20 cellular contexts compared by ENCODE assay signal in the genomic region with DNA sequence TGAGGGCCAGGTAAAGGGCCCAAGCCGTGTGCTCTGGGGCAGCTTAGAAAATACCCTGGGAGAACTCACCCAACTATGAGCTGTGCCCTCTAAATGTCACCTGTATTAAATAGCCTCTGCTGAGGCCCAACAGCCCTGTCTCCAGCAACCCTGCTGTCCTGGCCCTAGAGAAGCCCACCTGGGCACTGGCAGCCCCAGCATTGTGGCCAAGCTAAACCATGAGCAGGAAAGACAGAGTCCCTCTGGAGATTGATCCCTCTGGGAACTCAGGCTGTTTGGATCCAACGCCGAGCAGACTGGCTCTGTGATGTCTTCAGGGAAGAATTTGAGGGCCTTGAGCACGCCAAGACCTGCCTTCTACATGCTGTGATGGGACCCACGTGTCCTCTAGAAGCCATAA.
"Had no signal": no experiment of that assay in that cellular context is flagged by ENCODE, and none has a peak within 500 bp of the region (broad histone marks: within the 10 kb centered on the region; RNA-seq: fewer than 3 reads in every experiment).

No MANE protein-coding gene starts in this region.

- H3K4me3 Mint-ChIP-seq: activated naive CD8-positive, alpha-beta T cell treated with anti-CD3 and anti-CD28 coated beads for 36 hours; activated T-cell treated with anti-CD3 and anti-CD28 coated beads, Interleukin-2, amount 50 U/mL, for 4 hours; nephron progenitor cell; stimulated activated naive CD8-positive, alpha-beta T cell treated with anti-CD3 and anti-CD28 coated beads, Interleukin-15, Interleukin-2, amounts not matched to agents 100 ng/mL and 50 ng/mL, for 24 hours; T-helper 17 cell had no signal

- DNase-seq: activated CD4-positive, alpha-beta T cell treated with anti-CD3 and anti-CD28 coated beads for 4 hours; activated CD4-positive, alpha-beta T cell treated with anti-CD3 and anti-CD28 coated beads, Interleukin-2, amount 50 U/mL, for 48 hours; activated CD4-positive, CD25-positive, alpha-beta regulatory T cell; activated CD8-positive, alpha-beta memory T cell treated with anti-CD3 and anti-CD28 coated beads, Interleukin-2, amount 50 U/mL, for 48 hours; activated naive CD4-positive, alpha-beta T cell treated with Interleukin-2 at 50 U/mL for 16 hours; activated naive CD8-positive, alpha-beta T cell treated with anti-CD3 and anti-CD28 coated beads for 36 hours; activated T-cell treated with anti-CD3 and anti-CD28 coated beads, Interleukin-2, amount 50 U/mL, for 4 hours; cerebellar nuclear complex; foreskin melanocyte; hippocampal formation; left ventricle myocardium superior; nephron progenitor cell; nucleus accumbens; right lobe of liver; stimulated activated CD4-positive, alpha-beta T cell treated with anti-CD3 and anti-CD28 coated beads, Interleukin-1b, Interleukin-23, amount 100 ng/mL, for 48 hours; T-helper 17 cell; transverse colon had no signal

- H3K4me1 Mint-ChIP-seq: activated naive CD8-positive, alpha-beta T cell treated with anti-CD3 and anti-CD28 coated beads for 36 hours; T-helper 17 cell had no signal

- H3K27ac ChIP-seq: right lobe of liver, skin epidermis, transverse colon, vagina had no signal

- ATAC-seq: activated T-cell treated with anti-CD3 and anti-CD28 coated beads, Interleukin-2, amount 50 U/mL, for 4 hours; left ventricle myocardium superior; T-helper 17 cell had no signal

- H3K27me3 Mint-ChIP-seq: stimulated activated naive CD8-positive, alpha-beta T cell treated with anti-CD3 and anti-CD28 coated beads, Interleukin-15, Interleukin-2, amounts not matched to agents 100 ng/mL and 50 ng/mL, for 24 hours had no signal

- H3K36me3 ChIP-seq: right lobe of liver, transverse colon, vagina had no signal

- H3K36me3 Mint-ChIP-seq: activated naive CD8-positive, alpha-beta T cell treated with anti-CD3 and anti-CD28 coated beads for 36 hours had no signal

- H3K4me3 ChIP-seq: right lobe of liver, skin epidermis, transverse colon, vagina had no signal

- H3K9me3 Mint-ChIP-seq: activated naive CD8-positive, alpha-beta T cell treated with anti-CD3 and anti-CD28 coated beads for 36 hours; activated T-cell treated with anti-CD3 and anti-CD28 coated beads, Interleukin-2, amount 50 U/mL, for 4 hours; nephron progenitor cell; stimulated activated naive CD8-positive, alpha-beta T cell treated with anti-CD3 and anti-CD28 coated beads, Interleukin-15, Interleukin-2, amounts not matched to agents 100 ng/mL and 50 ng/mL, for 24 hours had no signal

- H3K4me1 ChIP-seq: right lobe of liver, transverse colon, vagina had no signal

- H3K27ac Mint-ChIP-seq: activated naive CD8-positive, alpha-beta T cell treated with anti-CD3 and anti-CD28 coated beads for 36 hours; nephron progenitor cell; stimulated activated naive CD8-positive, alpha-beta T cell treated with anti-CD3 and anti-CD28 coated beads, Interleukin-15, Interleukin-2, amounts not matched to agents 100 ng/mL and 50 ng/mL, for 24 hours; T-helper 17 cell had no signal

- H3K9me3 ChIP-seq: right lobe of liver, transverse colon, vagina had no signal

- H3K27me3 ChIP-seq: right lobe of liver, transverse colon, vagina had no signal
